In the genomic region with DNA sequence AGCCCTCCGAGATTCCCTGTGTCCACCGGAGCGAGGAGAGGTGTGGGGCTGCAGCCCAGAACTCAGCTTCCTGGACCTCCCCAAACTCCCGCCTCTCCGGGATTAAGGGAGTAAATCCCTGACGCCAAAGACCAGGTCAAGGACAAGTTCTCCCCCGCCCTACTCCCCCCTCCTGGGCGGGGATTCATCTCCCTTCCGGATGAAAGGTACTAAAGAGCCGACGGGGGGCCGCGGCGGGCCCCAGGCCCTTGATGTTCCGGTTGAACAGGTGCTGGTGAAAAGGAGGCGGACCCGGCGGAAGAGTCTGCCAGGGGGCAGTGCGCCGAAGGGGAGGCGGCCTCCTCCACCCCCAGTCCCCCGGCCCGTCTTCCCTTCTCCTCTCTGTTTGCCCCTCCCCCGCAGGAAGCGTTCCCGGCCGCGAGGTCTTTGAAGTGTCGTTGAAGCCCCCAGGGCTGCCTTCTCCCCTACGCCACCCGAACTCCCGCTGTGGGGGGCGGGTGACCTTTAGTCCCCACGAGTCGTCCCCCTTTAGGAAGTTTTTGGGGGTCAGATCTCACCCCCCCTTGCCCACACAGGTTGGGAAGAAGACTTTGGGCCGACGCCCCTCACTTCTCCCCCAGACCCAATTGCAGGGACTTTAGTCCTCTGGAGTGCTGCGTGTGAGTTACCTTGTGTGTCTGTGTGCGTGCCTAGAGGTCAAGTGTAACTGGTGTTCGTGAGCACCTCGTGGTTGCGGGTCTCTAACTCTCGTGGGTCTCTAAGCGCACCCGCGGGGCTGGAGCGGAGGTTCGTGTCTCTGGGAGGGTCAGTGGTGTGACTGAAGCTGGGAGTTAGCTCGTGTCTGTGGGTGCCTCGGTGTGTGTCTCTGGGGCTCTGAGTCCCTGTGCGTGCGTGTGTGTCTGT, we compare ENCODE assay signal across 1 cellular context.
TF ChIP-seq lines count a peak whose summit lies in the region.

No MANE protein-coding gene starts in this region.

TF ChIP-seq in HepG2, 621 proteins besides CTCF, POLR2A, EP300 and RAD21 (continued from another document):
- TF ChIP-seq ZBTB33 (CRISPR knock-in tag; IDR thresholded peaks at IDR 0.05), result peak; percentile 58; the same call in 1 of the 2 replicates
- TF ChIP-seq ESRRA (CRISPR knock-in tag; IDR thresholded peaks at IDR 0.05; ENCODE audit: low read depth), result peak; percentile 85
- peak; percentile 98 for TF ChIP-seq SSRP1 (CRISPR knock-in tag; IDR thresholded peaks at IDR 0.05)
- TF ChIP-seq, protein P1, sequence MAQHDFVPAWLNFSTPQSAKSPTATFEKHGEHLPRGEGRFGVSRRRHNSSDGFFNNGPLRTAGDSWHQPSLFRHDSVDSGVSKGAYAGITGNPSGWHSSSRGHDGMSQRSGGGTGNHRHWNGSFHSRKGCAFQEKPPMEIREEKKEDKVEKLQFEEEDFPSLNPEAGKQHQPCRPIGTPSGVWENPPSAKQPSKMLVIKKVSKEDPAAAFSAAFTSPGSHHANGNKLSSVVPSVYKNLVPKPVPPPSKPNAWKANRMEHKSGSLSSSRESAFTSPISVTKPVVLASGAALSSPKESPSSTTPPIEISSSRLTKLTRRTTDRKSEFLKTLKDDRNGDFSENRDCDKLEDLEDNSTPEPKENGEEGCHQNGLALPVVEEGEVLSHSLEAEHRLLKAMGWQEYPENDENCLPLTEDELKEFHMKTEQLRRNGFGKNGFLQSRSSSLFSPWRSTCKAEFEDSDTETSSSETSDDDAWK (CRISPR knock-in tag; IDR thresholded peaks at IDR 0.05), result no peak
- TF ChIP-seq TAF1 (CRISPR knock-in tag; IDR thresholded peaks at IDR 0.05), result peak; percentile 83
- peak; percentile 90 for TF ChIP-seq GZF1 (CRISPR knock-in tag; IDR thresholded peaks at IDR 0.05)
- TF ChIP-seq ZNF138 (CRISPR knock-in tag; IDR thresholded peaks at IDR 0.05; ENCODE audit: low read depth), result 0 out of 2 replicates have a peak, but pooled peaks have one; percentile 17
- peak; percentile 98; the same call in 1 of the 2 replicates for TF ChIP-seq RORA (CRISPR knock-in tag; IDR thresholded peaks at IDR 0.05)
- TF ChIP-seq ZKSCAN8 (CRISPR knock-in tag; IDR thresholded peaks at IDR 0.05; ENCODE audit: borderline replicate concordance), result peak; percentile 96
- TF ChIP-seq ZBED4 (CRISPR knock-in tag; IDR thresholded peaks at IDR 0.05; ENCODE audit: borderline replicate concordance), result peak; percentile 98
- TF ChIP-seq, protein P2, sequence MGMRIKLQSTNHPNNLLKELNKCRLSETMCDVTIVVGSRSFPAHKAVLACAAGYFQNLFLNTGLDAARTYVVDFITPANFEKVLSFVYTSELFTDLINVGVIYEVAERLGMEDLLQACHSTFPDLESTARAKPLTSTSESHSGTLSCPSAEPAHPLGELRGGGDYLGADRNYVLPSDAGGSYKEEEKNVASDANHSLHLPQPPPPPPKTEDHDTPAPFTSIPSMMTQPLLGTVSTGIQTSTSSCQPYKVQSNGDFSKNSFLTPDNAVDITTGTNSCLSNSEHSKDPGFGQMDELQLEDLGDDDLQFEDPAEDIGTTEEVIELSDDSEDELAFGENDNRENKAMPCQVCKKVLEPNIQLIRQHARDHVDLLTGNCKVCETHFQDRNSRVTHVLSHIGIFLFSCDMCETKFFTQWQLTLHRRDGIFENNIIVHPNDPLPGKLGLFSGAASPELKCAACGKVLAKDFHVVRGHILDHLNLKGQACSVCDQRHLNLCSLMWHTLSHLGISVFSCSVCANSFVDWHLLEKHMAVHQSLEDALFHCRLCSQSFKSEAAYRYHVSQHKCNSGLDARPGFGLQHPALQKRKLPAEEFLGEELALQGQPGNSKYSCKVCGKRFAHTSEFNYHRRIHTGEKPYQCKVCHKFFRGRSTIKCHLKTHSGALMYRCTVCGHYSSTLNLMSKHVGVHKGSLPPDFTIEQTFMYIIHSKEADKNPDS (CRISPR knock-in tag; IDR thresholded peaks at IDR 0.05), result peak; percentile 95
- TF ChIP-seq ZNF766 (CRISPR knock-in tag; IDR thresholded peaks at IDR 0.05; ENCODE audit: borderline replicate concordance), result no peak; the same call in none of the 2 replicates
- TF ChIP-seq ZNF224 (CRISPR knock-in tag; IDR thresholded peaks at IDR 0.05), result peak; percentile 89; the same call in 1 of the 2 replicates
- TF ChIP-seq, protein P3, sequence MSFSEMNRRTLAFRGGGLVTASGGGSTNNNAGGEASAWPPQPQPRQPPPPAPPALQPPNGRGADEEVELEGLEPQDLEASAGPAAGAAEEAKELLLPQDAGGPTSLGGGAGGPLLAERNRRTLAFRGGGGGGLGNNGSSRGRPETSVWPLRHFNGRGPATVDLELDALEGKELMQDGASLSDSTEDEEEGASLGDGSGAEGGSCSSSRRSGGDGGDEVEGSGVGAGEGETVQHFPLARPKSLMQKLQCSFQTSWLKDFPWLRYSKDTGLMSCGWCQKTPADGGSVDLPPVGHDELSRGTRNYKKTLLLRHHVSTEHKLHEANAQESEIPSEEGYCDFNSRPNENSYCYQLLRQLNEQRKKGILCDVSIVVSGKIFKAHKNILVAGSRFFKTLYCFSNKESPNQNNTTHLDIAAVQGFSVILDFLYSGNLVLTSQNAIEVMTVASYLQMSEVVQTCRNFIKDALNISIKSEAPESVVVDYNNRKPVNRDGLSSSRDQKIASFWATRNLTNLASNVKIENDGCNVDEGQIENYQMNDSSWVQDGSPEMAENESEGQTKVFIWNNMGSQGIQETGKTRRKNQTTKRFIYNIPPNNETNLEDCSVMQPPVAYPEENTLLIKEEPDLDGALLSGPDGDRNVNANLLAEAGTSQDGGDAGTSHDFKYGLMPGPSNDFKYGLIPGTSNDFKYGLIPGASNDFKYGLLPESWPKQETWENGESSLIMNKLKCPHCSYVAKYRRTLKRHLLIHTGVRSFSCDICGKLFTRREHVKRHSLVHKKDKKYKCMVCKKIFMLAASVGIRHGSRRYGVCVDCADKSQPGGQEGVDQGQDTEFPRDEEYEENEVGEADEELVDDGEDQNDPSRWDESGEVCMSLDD (CRISPR knock-in tag; IDR thresholded peaks at IDR 0.05; ENCODE audit: borderline replicate concordance), result peak; percentile 98
- TF ChIP-seq ZNF83 (CRISPR knock-in tag; IDR thresholded peaks at IDR 0.05; ENCODE audit: borderline replicate concordance), result peak; percentile 2; the same call in 1 of the 2 replicates
- TF ChIP-seq ZSCAN29 (CRISPR knock-in tag; conservative IDR thresholded peaks at IDR 0.05), result peak; percentile 90; the same call in 1 of the 2 replicates
- TF ChIP-seq U2AF1 (optimal IDR thresholded peaks at IDR 0.05; ENCODE audit: low read depth, low read length), result peak; percentile 27
- TF ChIP-seq ZNF720 (CRISPR knock-in tag; IDR thresholded peaks at IDR 0.05), result no peak
- peak; percentile 23; the same call in 1 of the 2 replicates for TF ChIP-seq ZNF839 (CRISPR knock-in tag; IDR thresholded peaks at IDR 0.05; ENCODE audit: borderline replicate concordance)
- TF ChIP-seq, protein P4, sequence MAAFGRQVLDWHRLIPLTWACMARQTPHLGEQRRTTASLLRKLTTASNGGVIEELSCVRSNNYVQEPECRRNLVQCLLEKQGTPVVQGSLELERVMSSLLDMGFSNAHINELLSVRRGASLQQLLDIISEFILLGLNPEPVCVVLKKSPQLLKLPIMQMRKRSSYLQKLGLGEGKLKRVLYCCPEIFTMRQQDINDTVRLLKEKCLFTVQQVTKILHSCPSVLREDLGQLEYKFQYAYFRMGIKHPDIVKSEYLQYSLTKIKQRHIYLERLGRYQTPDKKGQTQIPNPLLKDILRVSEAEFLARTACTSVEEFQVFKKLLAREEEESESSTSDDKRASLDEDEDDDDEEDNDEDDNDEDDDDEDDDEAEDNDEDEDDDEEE (CRISPR knock-in tag; IDR thresholded peaks at IDR 0.05), result peak; percentile 75; the same call in 1 of the 2 replicates
- TF ChIP-seq, protein P5, sequence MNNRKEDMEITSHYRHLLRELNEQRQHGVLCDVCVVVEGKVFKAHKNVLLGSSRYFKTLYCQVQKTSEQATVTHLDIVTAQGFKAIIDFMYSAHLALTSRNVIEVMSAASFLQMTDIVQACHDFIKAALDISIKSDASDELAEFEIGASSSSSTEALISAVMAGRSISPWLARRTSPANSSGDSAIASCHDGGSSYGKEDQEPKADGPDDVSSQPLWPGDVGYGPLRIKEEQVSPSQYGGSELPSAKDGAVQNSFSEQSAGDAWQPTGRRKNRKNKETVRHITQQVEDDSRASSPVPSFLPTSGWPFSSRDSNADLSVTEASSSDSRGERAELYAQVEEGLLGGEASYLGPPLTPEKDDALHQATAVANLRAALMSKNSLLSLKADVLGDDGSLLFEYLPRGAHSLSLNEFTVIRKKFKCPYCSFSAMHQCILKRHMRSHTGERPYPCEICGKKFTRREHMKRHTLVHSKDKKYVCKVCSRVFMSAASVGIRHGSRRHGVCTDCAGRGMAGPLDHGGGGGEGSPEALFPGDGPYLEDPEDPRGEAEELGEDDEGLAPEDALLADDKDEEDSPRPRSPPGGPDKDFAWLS (CRISPR knock-in tag; IDR thresholded peaks at IDR 0.05; ENCODE audit: borderline replicate concordance), result peak; percentile 83
- peak; percentile 88 for TF ChIP-seq HNF4A (CRISPR knock-in tag; IDR thresholded peaks at IDR 0.05)
- no peak for TF ChIP-seq ZNF883 (CRISPR knock-in tag; IDR thresholded peaks at IDR 0.05; ENCODE audit: not compliant biosample characterization)
